2 cellular contexts compared by ENCODE assay signal in genomic region chr6:156827382-156827781, GRCh38.
A peak's percentile ranks its signal among the peaks of the same experiment; 100 is the strongest.
TF ChIP-seq lines count a peak whose summit lies in the region.

No MANE protein-coding gene starts in this region.

TF ChIP-seq in IMR-90, 13 proteins besides CTCF, POLR2A, EP300 and RAD21:
- no peak for TF ChIP-seq MAFK (IDR thresholded peaks at IDR 0.05; ENCODE audit: low read depth, low read length)
- TF ChIP-seq FOS (IDR thresholded peaks at IDR 0.05; ENCODE audit: low read depth, low read length) = no peak
- no peak for TF ChIP-seq BHLHE40 (IDR thresholded peaks at IDR 0.05; ENCODE audit: low read depth, low read length)
- no peak for TF ChIP-seq RCOR1 (IDR thresholded peaks at IDR 0.05; ENCODE audit: insufficient replicate concordance, low read length)
- no peak for TF ChIP-seq ELK1 (IDR thresholded peaks at IDR 0.05; ENCODE audit: borderline replicate concordance, low read depth, low read length)
- TF ChIP-seq NFE2L2 (IDR thresholded peaks at IDR 0.05; ENCODE audit: low read depth, low read length) = no peak
- no peak for TF ChIP-seq CEBPB (IDR thresholded peaks at IDR 0.05; ENCODE audit: low read depth, low read length)
- no peak for TF ChIP-seq MXI1 (IDR thresholded peaks at IDR 0.05; ENCODE audit: borderline replicate concordance, low read depth, low read length)
- TF ChIP-seq RFX5 (IDR thresholded peaks at IDR 0.05; ENCODE audit: low read depth, low read length) = no peak
- TF ChIP-seq SMC3 (IDR thresholded peaks at IDR 0.05; ENCODE audit: low read depth, low read length) = no peak
TF ChIP-seq in IMR-90: peak in this region for 0.

TF ChIP-seq in HepG2, 621 proteins besides CTCF, POLR2A, EP300 and RAD21:
- TF ChIP-seq ZNF891 (CRISPR knock-in tag; IDR thresholded peaks at IDR 0.05) (peak; percentile 36; the same call in 1 of the 2 replicates), DMAP1 (CRISPR knock-in tag; IDR thresholded peaks at IDR 0.05) (no peak)
TF ChIP-seq in HepG2: peak in this region for 1.
